27 cellular contexts compared by ENCODE assay signal in genomic region chr10:42419789-42420188, GRCh38.
DNase-seq lines count a peak whose midpoint lies in the region; ATAC-seq, FAIRE-seq and TF ChIP-seq lines count a peak whose summit lies in the region.
"Had no signal": no experiment of that assay in that cellular context is flagged by ENCODE, and none has a peak within 500 bp of the region (broad histone marks: within the 10 kb centered on the region; RNA-seq: fewer than 3 reads in every experiment).

No MANE protein-coding gene starts in this region.

- H3K27me3 ChIP-seq in HepG2 (ENCODE audit: control insufficient read depth in 1 of 2, insufficient read depth in 2 of 2, low read length in 2 of 2) (no peaks in the 10 kb centered on the region), right lobe of liver (no peaks in the 10 kb centered on the region), IMR-90 (ENCODE audit: control insufficient read depth, insufficient read depth, low read length) (no peaks in the 10 kb centered on the region)
- H3K27me3 ChIP-seq: BLaER1 treated with 17β-estradiol and CSF1 and Interleukin-3, amounts not matched to agents 10 nM and 100 nM had no signal

- H2AFZ ChIP-seq in HepG2 (ENCODE audit: low read length) (no peak overlapping the region), IMR-90 (replicated peaks; ENCODE audit: low read length, poor library complexity) (no peak overlapping the region)

- no peak overlapping the region for H3K14ac ChIP-seq in IMR-90 (replicated peaks; ENCODE audit: low read depth, low read length)

- no peaks in the 10 kb centered on the region for H3K9me1 ChIP-seq in IMR-90 (ENCODE audit: insufficient read depth, low read length)

- H3K9ac ChIP-seq in HepG2 (ENCODE audit: insufficient read depth, low read depth, low read length) = no peak overlapping the region
- no peak overlapping the region for H3K9ac ChIP-seq in IMR-90 (ENCODE audit: low read depth, low read length)
- H3K9ac ChIP-seq: BLaER1 treated with 17β-estradiol and CSF1 and Interleukin-3, amounts not matched to agents 10 nM and 100 nM had no signal

- TF ChIP-seq POLR2A in HepG2 (IDR thresholded peaks at IDR 0.05; ENCODE audit: insufficient read depth in 1 of 2, low read depth in 2 of 2, low read length in 2 of 2) (no peak), right lobe of liver (IDR thresholded peaks at IDR 0.05) (no peak), IMR-90 (IDR thresholded peaks at IDR 0.05; ENCODE audit: low read depth, low read length) (no peak)

- no peak overlapping the region for H4K8ac ChIP-seq in IMR-90 (ENCODE audit: low read depth in 2 of 2, low read length in 2 of 2)

- H3K56ac ChIP-seq in IMR-90 (ENCODE audit: extremely low read depth, insufficient read depth, low read length) = no peak overlapping the region

- H4K20me1 ChIP-seq in HepG2 (ENCODE audit: insufficient read depth, low read length) (no peaks in the 10 kb centered on the region), IMR-90 (ENCODE audit: insufficient read depth, low read length) (no peaks in the 10 kb centered on the region)
- H4K20me1 ChIP-seq: BLaER1 treated with 17β-estradiol and CSF1 and Interleukin-3, amounts not matched to agents 10 nM and 100 nM had no signal

- no peaks in the 10 kb centered on the region for H3K79me1 ChIP-seq in IMR-90 (ENCODE audit: low read depth in 1 of 2, low read length in 2 of 2)

- H2BK20ac ChIP-seq in IMR-90 (ENCODE audit: low read depth, low read length) = no peak overlapping the region

- H3K4me1 ChIP-seq in HepG2 (ENCODE audit: insufficient read depth, low read length) (no peaks in the 10 kb centered on the region), right lobe of liver (no peaks in the 10 kb centered on the region), IMR-90 (ENCODE audit: control insufficient read depth, insufficient read depth, low read length) (no peaks in the 10 kb centered on the region)
- H3K4me1 ChIP-seq: BLaER1 treated with 17β-estradiol and CSF1 and Interleukin-3, amounts not matched to agents 10 nM and 100 nM; Caco-2 had no signal

- DNase-seq in HepG2 (ENCODE audit: low spot score) (no peak), right lobe of liver (no peak), IMR-90 (no peak), RPMI7951 (ENCODE audit: low read depth) (peak; percentile 33), urothelium cell line (ENCODE audit: low spot score) (no peak), GM20000 (ENCODE audit: low spot score) (no peak), Ammon's horn (ENCODE audit: low spot score) (no peak)
- DNase-seq: ACHN; Caco-2; Calu3; CD4-positive, alpha-beta T cell; CD8-positive, alpha-beta T cell; DMS 273 treated with DMSO at 0.1 percent for 48 hours; DMS153; DMS53; DMS79; DND-41; EL; GDM1 had no signal

- no peak overlapping the region for H2BK120ac ChIP-seq in IMR-90 (ENCODE audit: low read depth, low read length)

- H3K4me2 ChIP-seq in HepG2 (ENCODE audit: low read depth, low read length) (no peak overlapping the region), IMR-90 (ENCODE audit: low read depth, low read length) (no peak overlapping the region)
- H3K4me2 ChIP-seq: BLaER1 treated with 17β-estradiol and CSF1 and Interleukin-3, amounts not matched to agents 10 nM and 100 nM had no signal

- no peaks in the 10 kb centered on the region for H3K9me3 ChIP-seq in HepG2 (ENCODE audit: low read length)
- no peaks in the 10 kb centered on the region for H3K9me3 ChIP-seq in right lobe of liver
- H3K9me3 ChIP-seq in IMR-90 (ENCODE audit: control insufficient read depth, insufficient read depth, low read length) = peaks cover 14% of the 10 kb centered on the region
- H3K9me3 ChIP-seq: BLaER1 treated with 17β-estradiol and CSF1 and Interleukin-3, amounts not matched to agents 10 nM and 100 nM; Caco-2 had no signal

- H4K91ac ChIP-seq in IMR-90 (ENCODE audit: insufficient read depth, low read depth, low read length) = no peak overlapping the region

- no peak overlapping the region for H2AK5ac ChIP-seq in IMR-90 (ENCODE audit: low read depth, low read length)

- in situ Hi-C loops in HepG2 (cut with HindIII; ENCODE audit: extremely low pct_ligation_motif_present, low pct_unique_long_range_greater_than_20kb) = no loop called here
- in situ Hi-C loops in IMR-90 (cut with MboI; ENCODE audit: low sequenced_read_pairs) = no loop called here

- H3K23ac ChIP-seq in IMR-90 (ENCODE audit: low read depth, low read length) = no peak overlapping the region

- POLR2A ChIA-PET in HepG2 (lab: Yijun Ruan, JAX) (no interaction called here), IMR-90 (lab: Charles Lee; ENCODE audit: unreplicated experiment) (no interaction called here)

- CTCF ChIA-PET in HepG2 (lab: Yijun Ruan, JAX; ENCODE audit: low intra/inter-chr PET ratio, low total read pairs) = no interaction called here
- CTCF ChIA-PET in IMR-90 (lab: Yijun Ruan, JAX) = no interaction called here

- TF ChIP-seq EP300 in HepG2 (IDR thresholded peaks at IDR 0.05; ENCODE audit: low read depth in 2 of 2, low read length in 2 of 2) (no peak), HepG2 (CRISPR knock-in tag; IDR thresholded peaks at IDR 0.05; ENCODE audit: borderline replicate concordance) (no peak)

- H3K4me3 ChIP-seq in HepG2 (replicated peaks in 1 of 3; ENCODE audit: insufficient read depth in 1 of 3, low read depth in 2 of 3, low read length in 3 of 3) (no peak overlapping the region), right lobe of liver (no peak overlapping the region), IMR-90 (ENCODE audit: insufficient read depth, low read depth, low read length) (no peak overlapping the region)
- H3K4me3 ChIP-seq: BLaER1 treated with 17β-estradiol and CSF1 and Interleukin-3, amounts not matched to agents 10 nM and 100 nM; GM12878 had no signal

- H3K4ac ChIP-seq in IMR-90 (ENCODE audit: low read depth, low read length) = no peak overlapping the region

- no peak overlapping the region for H3K18ac ChIP-seq in IMR-90 (ENCODE audit: low read depth, low read length)

- no peaks in the 10 kb centered on the region for H3K36me3 ChIP-seq in HepG2 (replicated peaks in 1 of 2; ENCODE audit: control insufficient read depth in 1 of 2, insufficient read depth in 2 of 2, low read length in 2 of 2)
- no peaks in the 10 kb centered on the region for H3K36me3 ChIP-seq in right lobe of liver
- H3K36me3 ChIP-seq in IMR-90 (ENCODE audit: control insufficient read depth, insufficient read depth, low read length) = no peaks in the 10 kb centered on the region
- H3K36me3 ChIP-seq: BLaER1 treated with 17β-estradiol and CSF1 and Interleukin-3, amounts not matched to agents 10 nM and 100 nM had no signal

- H4K5ac ChIP-seq in IMR-90 (ENCODE audit: low read depth, low read length) = no peak overlapping the region

- WGBS in HepG2 (ENCODE audit: low lambda C conversion rate) = 0% methylated on average over 2 of the region's 2 CpGs
- 17% methylated on average over 2 of the region's 2 CpGs for WGBS in right lobe of liver (ENCODE audit: insufficient coverage, low coverage, low lambda C conversion rate, missing lambda C conversion rate)
- WGBS in IMR-90 (ENCODE audit: extremely low coverage in 2 of 2, insufficient read length in 1 of 2), 2 experiments = 0% methylated on average over 1 of the region's 2 CpGs; no CpG with 5 or more reads in 1 of the 2 experiments

- H2BK5ac ChIP-seq in IMR-90 (ENCODE audit: low read depth, low read length, poor library complexity, severe bottlenecking) = no peak overlapping the region

- TF ChIP-seq CTCF in HepG2 (CRISPR knock-in tag; IDR thresholded peaks at IDR 0.05) (no peak), right lobe of liver (IDR thresholded peaks at IDR 0.05) (no peak), IMR-90 (conservative IDR thresholded peaks at IDR 0.05; ENCODE audit: low read depth, low read length) (no peak), GM20000 (IDR thresholded peaks at IDR 0.05; ENCODE audit: extremely low read depth, missing control alignments) (no peak)

- no peaks in the 10 kb centered on the region for H3K79me2 ChIP-seq in HepG2 (ENCODE audit: insufficient read depth, low read length)

- TF ChIP-seq RAD21 in HepG2 (CRISPR knock-in tag; IDR thresholded peaks at IDR 0.05) (no peak), IMR-90 (IDR thresholded peaks at IDR 0.05; ENCODE audit: low read length) (no peak)

- no peak overlapping the region for H2AK9ac ChIP-seq in IMR-90 (replicated peaks; ENCODE audit: low read depth, low read length, poor library complexity)

- dilution Hi-C loops in IMR-90 (cut with HindIII; ENCODE audit: low sequenced_read_pairs, unreplicated experiment) = no loop called here

- H2BK15ac ChIP-seq in IMR-90 (ENCODE audit: low read depth, low read length) = no peak overlapping the region

- H3K27ac ChIP-seq in HepG2 (ENCODE audit: extremely low read length, insufficient read depth, low read length) = no peak overlapping the region
- no peak overlapping the region for H3K27ac ChIP-seq in right lobe of liver
- no peak overlapping the region for H3K27ac ChIP-seq in IMR-90 (ENCODE audit: insufficient read depth, low read length)
- H3K27ac ChIP-seq: 22Rv1; BLaER1 treated with 17β-estradiol and CSF1 and Interleukin-3, amounts not matched to agents 10 nM and 100 nM; C4-2B had no signal

- no peak for FAIRE-seq in HepG2 (lab: Jason Lieb, UNC)
- peak; percentile 13 for FAIRE-seq in urothelium cell line (lab: Jason Lieb, UNC)
- FAIRE-seq: GM12878, GM12892, GM18507, GM19239 had no signal

- ATAC-seq in HepG2 (no peak), right lobe of liver (no peak), IMR-90 (ENCODE audit: low read depth) (no peak), GM21447 (IDR thresholded peaks at IDR 0.05; ENCODE audit: unreplicated experiment) (no peak)
- ATAC-seq: CD8-positive, alpha-beta T cell; GM12878 had no signal

- intact Hi-C loops in HepG2 (cut with micrococcal nuclease; ENCODE audit: unreplicated experiment) = no loop called here
- intact Hi-C loops in right lobe of liver (cut with DNase I) = no loop called here
- intact Hi-C loops in IMR-90 (cut with micrococcal nuclease) = no loop called here

- BruUV-seq in HepG2 (replicated peaks; lab: Mats Ljungman, UMichigan) (no TSS peak), IMR-90 (replicated peaks; lab: Mats Ljungman, UMichigan) (no TSS peak)

TF ChIP-seq in IMR-90, 13 proteins besides CTCF, POLR2A, EP300 and RAD21 (continues in another document):
- TF ChIP-seq BHLHE40 (IDR thresholded peaks at IDR 0.05; ENCODE audit: low read depth, low read length) = no peak
- TF ChIP-seq FOS (IDR thresholded peaks at IDR 0.05; ENCODE audit: low read depth, low read length) = no peak
- TF ChIP-seq ELK1 (IDR thresholded peaks at IDR 0.05; ENCODE audit: borderline replicate concordance, low read depth, low read length) = no peak
